In the genomic region with DNA sequence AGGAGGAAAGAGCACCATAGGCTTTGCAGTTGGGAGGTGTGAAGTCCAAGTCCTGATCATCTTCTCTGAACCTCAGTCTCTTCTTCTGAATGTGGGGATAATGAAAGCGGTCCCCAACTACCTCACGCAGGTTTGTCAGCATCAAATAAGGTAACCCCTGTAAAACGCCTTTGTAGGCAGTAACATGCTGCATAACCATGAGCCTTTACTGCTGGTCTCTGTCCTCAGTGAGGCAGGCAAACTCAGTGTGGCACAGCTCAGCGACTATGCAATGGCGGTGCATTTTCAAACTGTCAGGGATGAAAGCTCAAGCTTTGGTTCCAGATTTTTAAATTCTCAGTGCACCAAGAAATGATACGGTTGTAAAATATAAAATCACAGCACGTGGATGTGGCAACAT, we compare ENCODE assay signal across 8 cellular contexts. TPM values are rescaled to one million over a fixed set of nuclear protein-coding genes. Genes with fewer than 3 reads are reported as not detected.
DNase-seq lines count a peak whose midpoint lies in the region; ATAC-seq, FAIRE-seq and TF ChIP-seq lines count a peak whose summit lies in the region.

No MANE protein-coding gene starts in this region.

- DNase-seq in activated CD8-positive, alpha-beta memory T cell treated with anti-CD3 and anti-CD28 coated beads, Interleukin-2, amount 10 ng/mL, durations not matched to agents 7 days and 5 days: no peak
- DNase-seq in activated CD8-positive, alpha-beta memory T cell treated with anti-CD3 and anti-CD28 coated beads, Interleukin-2, amount 50 U/mL, for 48 hours: no peak
- no peak for DNase-seq in activated CD4-positive, alpha-beta memory T cell treated with anti-CD3 and anti-CD28 coated beads, Interleukin-2, amount 10 ng/mL, durations not matched to agents 7 days and 5 days
- DNase-seq in right cardiac atrium (peak in 1 of 3 donors; percentile 4), substantia nigra (lab: John Stamatoyannopoulos, UW) (no peak), D721Med (ENCODE audit: insufficient read length, low spot score) (no peak), GDM1 (lab: John Stamatoyannopoulos, UW) (no peak)

- POLR2A ChIA-PET in activated CD4-positive, alpha-beta memory T cell treated with anti-CD3 and anti-CD28 coated beads, Interleukin-2, amount 10 ng/mL, durations not matched to agents 7 days and 5 days (lab: Charles Lee): interaction anchor here (0.9 to 4.4 kb wide), 15 partner anchors 10 to 265 kb away, joined by 3 to 58 read pairs (median 6); partner anchors contain the start of gene DNMT3A

- no peak for TF ChIP-seq CTCF in D721Med (IDR thresholded peaks at IDR 0.05; ENCODE audit: insufficient read depth, missing control alignments)

- H3K9me3 Mint-ChIP-seq in activated CD8-positive, alpha-beta memory T cell treated with anti-CD3 and anti-CD28 coated beads, Interleukin-2, amount 10 ng/mL, durations not matched to agents 7 days and 5 days (ENCODE audit: low read depth): no peaks in the 10 kb centered on the region
- H3K9me3 Mint-ChIP-seq in activated CD4-positive, alpha-beta memory T cell treated with anti-CD3 and anti-CD28 coated beads, Interleukin-2, amount 10 ng/mL, durations not matched to agents 7 days and 5 days: no peaks in the 10 kb centered on the region

- peaks cover 57% of the 10 kb centered on the region for H3K4me1 Mint-ChIP-seq in activated CD8-positive, alpha-beta memory T cell treated with anti-CD3 and anti-CD28 coated beads, Interleukin-2, amount 10 ng/mL, durations not matched to agents 7 days and 5 days
- peaks cover 38% of the 10 kb centered on the region for H3K4me1 Mint-ChIP-seq in activated CD4-positive, alpha-beta memory T cell treated with anti-CD3 and anti-CD28 coated beads, Interleukin-2, amount 10 ng/mL, durations not matched to agents 7 days and 5 days

- FAIRE-seq in D721Med (lab: Jason Lieb, UNC): no peak

- no peak for ATAC-seq in activated CD8-positive, alpha-beta memory T cell treated with anti-CD3 and anti-CD28 coated beads, Interleukin-2, amount 10 ng/mL, durations not matched to agents 7 days and 5 days
- ATAC-seq in right cardiac atrium (no peak), GM19455 (IDR thresholded peaks at IDR 0.05; ENCODE audit: unreplicated experiment) (no peak)

- WGBS in right cardiac atrium: 89% methylated on average over 7 of the region's 7 CpGs

- H3K4me3 ChIP-seq in right cardiac atrium (ENCODE audit: low read length): no peak overlapping the region

- H3K36me3 Mint-ChIP-seq in activated CD8-positive, alpha-beta memory T cell treated with anti-CD3 and anti-CD28 coated beads, Interleukin-2, amount 10 ng/mL, durations not matched to agents 7 days and 5 days: peaks cover 14% of the 10 kb centered on the region
- H3K36me3 Mint-ChIP-seq in activated CD4-positive, alpha-beta memory T cell treated with anti-CD3 and anti-CD28 coated beads, Interleukin-2, amount 10 ng/mL, durations not matched to agents 7 days and 5 days (ENCODE audit: low read depth): peaks cover 19% of the 10 kb centered on the region

- no peaks in the 10 kb centered on the region for H3K27me3 Mint-ChIP-seq in activated CD8-positive, alpha-beta memory T cell treated with anti-CD3 and anti-CD28 coated beads, Interleukin-2, amount 10 ng/mL, durations not matched to agents 7 days and 5 days
- no peaks in the 10 kb centered on the region for H3K27me3 Mint-ChIP-seq in activated CD4-positive, alpha-beta memory T cell treated with anti-CD3 and anti-CD28 coated beads, Interleukin-2, amount 10 ng/mL, durations not matched to agents 7 days and 5 days

- H3K9me3 ChIP-seq in right cardiac atrium (ENCODE audit: control insufficient read depth, low read length): no peaks in the 10 kb centered on the region

- peaks cover 22% of the 10 kb centered on the region for H3K4me1 ChIP-seq in right cardiac atrium (ENCODE audit: control insufficient read depth, insufficient read depth, low read length)

- CTCF ChIA-PET in activated CD8-positive, alpha-beta memory T cell treated with anti-CD3 and anti-CD28 coated beads, Interleukin-2, amount 10 ng/mL, durations not matched to agents 7 days and 5 days (lab: Charles Lee): interaction anchor here (1.0 to 8.0 kb wide), 9 partner anchors 10 to 80 kb away, joined by 3 to 65 read pairs (median 4); no protein-coding TSS in a partner anchor
- CTCF ChIA-PET in activated CD4-positive, alpha-beta memory T cell treated with anti-CD3 and anti-CD28 coated beads, Interleukin-2, amount 10 ng/mL, durations not matched to agents 7 days and 5 days (lab: Charles Lee): interaction anchor here (1.6 to 4.7 kb wide), 5 partner anchors 10 to 81 kb away, joined by 5 to 30 read pairs (median 13); no protein-coding TSS in a partner anchor

- H3K27ac Mint-ChIP-seq in activated CD8-positive, alpha-beta memory T cell treated with anti-CD3 and anti-CD28 coated beads, Interleukin-2, amount 10 ng/mL, durations not matched to agents 7 days and 5 days: peak overlapping the region; percentile 93
- H3K27ac Mint-ChIP-seq in activated CD4-positive, alpha-beta memory T cell treated with anti-CD3 and anti-CD28 coated beads, Interleukin-2, amount 10 ng/mL, durations not matched to agents 7 days and 5 days: peak overlapping the region; percentile 94

- no peaks in the 10 kb centered on the region for H3K27me3 ChIP-seq in right cardiac atrium (ENCODE audit: control insufficient read depth, insufficient read depth)

- H3K4me3 Mint-ChIP-seq in activated CD8-positive, alpha-beta memory T cell treated with anti-CD3 and anti-CD28 coated beads, Interleukin-2, amount 10 ng/mL, durations not matched to agents 7 days and 5 days: peak overlapping the region; percentile 66
- peak overlapping the region; percentile 62 for H3K4me3 Mint-ChIP-seq in activated CD4-positive, alpha-beta memory T cell treated with anti-CD3 and anti-CD28 coated beads, Interleukin-2, amount 10 ng/mL, durations not matched to agents 7 days and 5 days

- H3K27ac ChIP-seq in right cardiac atrium (ENCODE audit: low read length) (peak overlapping the region; percentile 92), substantia nigra (ENCODE audit: low read depth, low read length, poor library complexity, severe bottlenecking) (peak overlapping the region; percentile 84)

- intact Hi-C loops in right cardiac atrium (cut with DNase I): no loop called here

RNA-seq across cellular contexts. Expression of gene DNMT3A, which starts 46.1 kb away (rescaled TPM):
- total RNA-seq in activated CD8-positive, alpha-beta memory T cell treated with anti-CD3 and anti-CD28 coated beads, Interleukin-2, amount 10 ng/mL, durations not matched to agents 7 days and 5 days: 10 to 100 TPM; 59.9 to 70.1 TPM
- 10 to 100 TPM; 43.2 to 45.5 TPM for total RNA-seq in activated CD4-positive, alpha-beta memory T cell treated with anti-CD3 and anti-CD28 coated beads, Interleukin-2, amount 10 ng/mL, durations not matched to agents 7 days and 5 days
- total RNA-seq in right cardiac atrium: 10 to 100 TPM; 20.0 to 22.9 (median 21.1) TPM
- 9.9 TPM for polyA plus RNA-seq in right cardiac atrium
